ENCODE assay signal across 26 cellular contexts in genomic region chr2:239498576-239498975, GRCh38.
"Had no signal": no experiment of that assay in that cellular context is flagged by ENCODE, and none has a peak within 500 bp of the region (broad histone marks: within the 10 kb centered on the region; RNA-seq: fewer than 3 reads in every experiment).

No MANE protein-coding gene starts in this region.

- H2AFZ ChIP-seq: hepatocyte had no signal

- H3K4me3 ChIP-seq: hepatocyte, suprapubic skin had no signal

- H3K4me3 Mint-ChIP-seq: activated CD8-positive, alpha-beta T cell treated with anti-CD3 and anti-CD28 coated beads, Interleukin-2, amount 10 ng/mL, durations not matched to agents 7 days and 5 days; activated naive CD8-positive, alpha-beta T cell treated with anti-CD3 and anti-CD28 coated beads, Interleukin-2, amount 50 U/mL, for 24 hours; activated T-helper 1 cell treated with anti-CD3 and anti-CD28 coated beads, Interleukin-12 subunit alpha, Interleukin-12 subunit beta, Interleukin-2, Interleukin-4 antibody, amounts not matched to agents 30 ng/mL and 10 ng/mL and 1 ng/mL, durations not matched to agents 14 hours and 24 hours and 36 hours; mesothelial cell of epicardium; naive thymus-derived CD8-positive, alpha-beta T cell; stimulated activated naive CD8-positive, alpha-beta T cell treated with anti-CD3 and anti-CD28 coated beads, Interleukin-15, amount 100 ng/mL, for 72 hours had no signal

- H3K4me2 ChIP-seq: hepatocyte had no signal

- H3K79me2 ChIP-seq: hepatocyte had no signal

- H3K36me3 ChIP-seq: brain microvascular endothelial cell, suprapubic skin, WERI-Rb-1 had no signal

- H3K27ac ChIP-seq: brain microvascular endothelial cell, foreskin keratinocyte, hepatocyte, suprapubic skin, WERI-Rb-1 had no signal

- H3K9me3 ChIP-seq: suprapubic skin had no signal

- H3K9me3 Mint-ChIP-seq: activated naive CD8-positive, alpha-beta T cell treated with anti-CD3 and anti-CD28 coated beads, Interleukin-2, amount 50 U/mL, for 24 hours; activated T-helper 1 cell treated with anti-CD3 and anti-CD28 coated beads, Interleukin-12 subunit alpha, Interleukin-12 subunit beta, Interleukin-2, Interleukin-4 antibody, amounts not matched to agents 30 ng/mL and 10 ng/mL and 1 ng/mL, durations not matched to agents 14 hours and 24 hours and 36 hours; mesothelial cell of epicardium; naive thymus-derived CD8-positive, alpha-beta T cell had no signal

- H3K36me3 Mint-ChIP-seq: mesothelial cell of epicardium; naive thymus-derived CD8-positive, alpha-beta T cell had no signal

- ATAC-seq: activated CD8-positive, alpha-beta T cell treated with anti-CD3 and anti-CD28 coated beads, Interleukin-2, amount 10 ng/mL, durations not matched to agents 7 days and 5 days; activated naive CD8-positive, alpha-beta T cell treated with anti-CD3 and anti-CD28 coated beads, Interleukin-2, amount 50 U/mL, for 24 hours; foreskin keratinocyte; naive thymus-derived CD8-positive, alpha-beta T cell; stimulated activated naive CD8-positive, alpha-beta T cell treated with anti-CD3 and anti-CD28 coated beads, Interleukin-15, amount 100 ng/mL, for 72 hours had no signal

- H3K4me1 Mint-ChIP-seq: activated naive CD8-positive, alpha-beta T cell treated with anti-CD3 and anti-CD28 coated beads, Interleukin-2, amount 50 U/mL, for 24 hours; mesothelial cell of epicardium; stimulated activated naive CD8-positive, alpha-beta T cell treated with anti-CD3 and anti-CD28 coated beads, Interleukin-15, amount 100 ng/mL, for 72 hours had no signal

- DNase-seq: activated CD4-positive, alpha-beta T cell treated with anti-CD3 and anti-CD28 coated beads for 1 hour; activated CD4-positive, alpha-beta T cell treated with anti-CD3 and anti-CD28 coated beads, Interleukin-2, amount 50 U/mL, for 1 hour; activated CD8-positive, alpha-beta T cell treated with anti-CD3 and anti-CD28 coated beads, Interleukin-2, amount 10 ng/mL, durations not matched to agents 7 days and 5 days; activated gamma-delta T cell; activated naive CD4-positive, alpha-beta T cell treated with anti-CD3 and anti-CD28 coated beads, Interleukin-2, amount 50 U/mL, for 16 hours; activated naive CD8-positive, alpha-beta T cell treated with anti-CD3 and anti-CD28 coated beads, Interleukin-2, amount 50 U/mL, for 24 hours; brain microvascular endothelial cell; central memory CD4-positive, alpha-beta T cell; dermis blood vessel endothelial cell; effector CD8-positive, alpha-beta T cell; foreskin keratinocyte; glutamatergic neuron; mammary epithelial cell; naive thymus-derived CD8-positive, alpha-beta T cell; retina; stimulated activated CD4-positive, alpha-beta T cell treated with anti-CD3 and anti-CD28 coated beads, Interleukin-12 subunit alpha, Interleukin-12 subunit beta, amount 100 ng/mL, for 4 hours; stimulated activated CD4-positive, alpha-beta T cell treated with anti-CD3 and anti-CD28 coated beads, Interleukin-4, amount 100 ng/mL, for 4 hours; stimulated activated naive CD8-positive, alpha-beta T cell treated with anti-CD3 and anti-CD28 coated beads, Interleukin-15, amount 100 ng/mL, for 72 hours; T-helper 2 cell; trophoblast cell; WERI-Rb-1 had no signal

- H3K4me1 ChIP-seq: foreskin keratinocyte had no signal

- H3K27ac Mint-ChIP-seq: activated CD8-positive, alpha-beta T cell treated with anti-CD3 and anti-CD28 coated beads, Interleukin-2, amount 10 ng/mL, durations not matched to agents 7 days and 5 days; activated naive CD8-positive, alpha-beta T cell treated with anti-CD3 and anti-CD28 coated beads, Interleukin-2, amount 50 U/mL, for 24 hours; activated T-helper 1 cell treated with anti-CD3 and anti-CD28 coated beads, Interleukin-12 subunit alpha, Interleukin-12 subunit beta, Interleukin-2, Interleukin-4 antibody, amounts not matched to agents 30 ng/mL and 10 ng/mL and 1 ng/mL, durations not matched to agents 14 hours and 24 hours and 36 hours; mesothelial cell of epicardium; naive thymus-derived CD8-positive, alpha-beta T cell; progenitor cell of endocrine pancreas; stimulated activated naive CD8-positive, alpha-beta T cell treated with anti-CD3 and anti-CD28 coated beads, Interleukin-15, amount 100 ng/mL, for 72 hours had no signal

- H3K27me3 ChIP-seq: brain microvascular endothelial cell, foreskin keratinocyte, hepatocyte had no signal
